ENCODE assay signal across 8 cellular contexts in the genomic region with DNA sequence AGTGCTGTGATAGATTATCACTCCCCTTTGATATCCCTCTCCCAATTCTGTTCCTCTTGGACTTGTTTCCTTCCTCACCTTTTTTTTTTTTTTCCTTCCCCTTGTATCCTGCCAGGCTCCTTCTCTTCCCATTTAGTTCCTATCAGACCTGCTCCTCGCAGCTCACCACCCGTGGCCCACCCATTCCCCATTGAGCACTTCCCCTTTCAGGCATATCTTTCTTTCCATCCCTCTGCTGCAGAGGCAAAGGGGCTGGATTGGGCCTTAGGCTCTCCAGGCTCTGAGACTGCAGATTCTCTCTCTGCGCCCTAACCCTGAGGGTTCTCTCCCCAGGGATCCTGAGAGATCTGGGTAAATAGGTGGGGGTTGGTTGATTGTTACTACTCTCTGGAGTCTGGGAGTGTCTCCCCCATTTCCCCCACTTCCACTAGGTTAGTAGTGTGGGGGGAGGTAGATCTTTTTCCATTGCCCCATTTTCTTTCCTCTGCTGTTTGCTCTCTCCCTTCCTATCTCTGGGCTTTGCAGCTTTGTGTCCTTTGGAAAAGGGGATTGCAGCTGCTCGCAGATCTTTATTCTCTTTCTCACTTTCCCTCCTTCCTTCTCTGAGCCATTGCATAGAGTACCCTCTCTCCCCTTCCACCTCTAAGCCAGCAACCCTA. TPM values are rescaled to one million over a fixed set of nuclear protein-coding genes. Genes with fewer than 3 reads are reported as not detected.
DNase-seq lines count a peak whose midpoint lies in the region; ATAC-seq and TF ChIP-seq lines count a peak whose summit lies in the region.

No MANE protein-coding gene starts in this region.

- CTCF ChIA-PET in OCI-LY7 (lab: Charles Lee; ENCODE audit: unreplicated experiment) = interaction anchor here (0.6 to 1.3 kb wide), 2 partner anchors 23 to 48 kb away, joined by 3 read pairs; no protein-coding TSS in a partner anchor
- CTCF ChIA-PET in GM10248 (lab: Yijun Ruan, JAX) = interaction anchor here (1.1 to 2.3 kb wide), 4 partner anchors 11 to 128 kb away, joined by 3 to 7 read pairs (median 4); a partner anchor contains a TSS
- CTCF ChIA-PET in activated CD8-positive, alpha-beta memory T cell treated with anti-CD3 and anti-CD28 coated beads, Interleukin-2, amount 10 ng/mL, durations not matched to agents 7 days and 5 days (lab: Charles Lee) = interaction anchor here (0.7 to 3.0 kb wide), 4 partner anchors 11 to 149 kb away, joined by 3 to 15 read pairs (median 6); no protein-coding TSS in a partner anchor

- no peak overlapping the region for H3K27ac Mint-ChIP-seq in progenitor cell of endocrine pancreas
- H3K27ac Mint-ChIP-seq in activated CD8-positive, alpha-beta memory T cell treated with anti-CD3 and anti-CD28 coated beads, Interleukin-2, amount 10 ng/mL, durations not matched to agents 7 days and 5 days = no peak overlapping the region

- H3K27me3 ChIP-seq in skeletal muscle tissue (ENCODE audit: control insufficient read depth in 3 of 3, insufficient read depth in 3 of 3, low read length in 3 of 3) = no peaks in the 10 kb centered on the region

- POLR2A ChIA-PET in OCI-LY7 (lab: Charles Lee) = interaction anchor here (0.7 to 1.0 kb wide), 4 partner anchors 34 to 407 kb away, joined by 3 to 5 read pairs (median 3); no protein-coding TSS in a partner anchor
- POLR2A ChIA-PET in GM10248 (lab: Yijun Ruan, JAX) = interaction anchor here (0.7 kb wide), 1 partner anchor 96 kb away, joined by 3 read pairs; no protein-coding TSS in a partner anchor

- H3K4me1 Mint-ChIP-seq in progenitor cell of endocrine pancreas (ENCODE audit: low read depth) = peaks cover 25% of the 10 kb centered on the region
- peaks cover 29% of the 10 kb centered on the region for H3K4me1 Mint-ChIP-seq in activated CD8-positive, alpha-beta memory T cell treated with anti-CD3 and anti-CD28 coated beads, Interleukin-2, amount 10 ng/mL, durations not matched to agents 7 days and 5 days

- no peaks in the 10 kb centered on the region for H3K9me3 Mint-ChIP-seq in progenitor cell of endocrine pancreas (ENCODE audit: low read depth)
- H3K9me3 Mint-ChIP-seq in activated CD8-positive, alpha-beta memory T cell treated with anti-CD3 and anti-CD28 coated beads, Interleukin-2, amount 10 ng/mL, durations not matched to agents 7 days and 5 days (ENCODE audit: low read depth) = no peaks in the 10 kb centered on the region

- H3K9me3 ChIP-seq in OCI-LY7 (ENCODE audit: low read length) (no peaks in the 10 kb centered on the region), skeletal muscle tissue (ENCODE audit: control insufficient read depth in 3 of 3, low read length in 3 of 3) (no peaks in the 10 kb centered on the region)

- H2AFZ ChIP-seq in OCI-LY7 (ENCODE audit: low read length) = no peak overlapping the region

- BruUV-seq in OCI-LY7 (replicated peaks; lab: Mats Ljungman, UMichigan) = no TSS peak

- peak overlapping the region; percentile 96 for H3K27ac ChIP-seq in OCI-LY7 (ENCODE audit: low read depth, low read length, poor library complexity, severe bottlenecking)
- peak overlapping the region; percentile 96 for H3K27ac ChIP-seq in skeletal muscle tissue (ENCODE audit: low read depth, low read length)

- peaks cover 34% of the 10 kb centered on the region for H4K20me1 ChIP-seq in OCI-LY7 (ENCODE audit: insufficient read depth, low read length)

- H3K4me3 ChIP-seq in GM12864 (ENCODE audit: low read depth, low read length) (peak overlapping the region; percentile 62), OCI-LY7 (ENCODE audit: low read depth, low read length, poor library complexity, severe bottlenecking) (peak overlapping the region; percentile 87), fibroblast of mammary gland (ENCODE audit: control insufficient read depth, low read depth, low read length) (peak overlapping the region; percentile 81), skeletal muscle tissue (ENCODE audit: low read length in 3 of 3) (peak overlapping the region; percentile 23 to 86 (median 76))

- peak overlapping the region; percentile 80 for H3K4me2 ChIP-seq in OCI-LY7 (ENCODE audit: low read length)

- H3K4me3 Mint-ChIP-seq in progenitor cell of endocrine pancreas (ENCODE audit: low read depth) = no peak overlapping the region
- no peak overlapping the region for H3K4me3 Mint-ChIP-seq in activated CD8-positive, alpha-beta memory T cell treated with anti-CD3 and anti-CD28 coated beads, Interleukin-2, amount 10 ng/mL, durations not matched to agents 7 days and 5 days

- peaks cover 77% of the 10 kb centered on the region for H3K79me2 ChIP-seq in OCI-LY7 (ENCODE audit: insufficient read depth, low read depth, low read length)

- TF ChIP-seq CTCF in GM12864 (IDR thresholded peaks at IDR 0.05; ENCODE audit: low read depth, low read length, missing control alignments) (no peak), OCI-LY7 (conservative IDR thresholded peaks at IDR 0.05; ENCODE audit: low read length) (no peak), fibroblast of mammary gland (conservative IDR thresholded peaks at IDR 0.05; ENCODE audit: control insufficient read depth, insufficient read depth, low read depth, low read length) (no peak), progenitor cell of endocrine pancreas (IDR thresholded peaks at IDR 0.05; ENCODE audit: unreplicated experiment) (no peak), GM10248 (IDR thresholded peaks at IDR 0.05; ENCODE audit: control extremely low read depth, extremely low read depth, low read depth, missing control alignments) (no peak)

- peak overlapping the region; percentile 22 to 85 (median 71) for H3K9ac ChIP-seq in skeletal muscle tissue (ENCODE audit: low read depth in 1 of 3, low read length in 3 of 3)

- peaks cover 57% of the 10 kb centered on the region for H3K4me1 ChIP-seq in OCI-LY7 (ENCODE audit: insufficient read depth, low read length, poor library complexity, severe bottlenecking)
- H3K4me1 ChIP-seq in skeletal muscle tissue (ENCODE audit: control insufficient read depth in 3 of 3, insufficient read depth in 3 of 3, low read length in 3 of 3) = peaks cover 47 to 57% (median 56%) of the 10 kb centered on the region in 3 donors

- no peaks in the 10 kb centered on the region for H3K9me2 ChIP-seq in OCI-LY7 (ENCODE audit: insufficient read depth, low read length)

- H3K36me3 ChIP-seq in OCI-LY7 (ENCODE audit: insufficient read depth, low read length) = peaks cover 38% of the 10 kb centered on the region
- H3K36me3 ChIP-seq in skeletal muscle tissue (ENCODE audit: control insufficient read depth in 3 of 3, insufficient read depth in 3 of 3, low read length in 3 of 3) = no peaks in the 10 kb centered on the region

- H3K36me3 Mint-ChIP-seq in progenitor cell of endocrine pancreas (ENCODE audit: insufficient read depth) = peaks cover 4% of the 10 kb centered on the region
- peaks cover 10% of the 10 kb centered on the region for H3K36me3 Mint-ChIP-seq in activated CD8-positive, alpha-beta memory T cell treated with anti-CD3 and anti-CD28 coated beads, Interleukin-2, amount 10 ng/mL, durations not matched to agents 7 days and 5 days

- intact Hi-C loops in OCI-LY7 (cut with micrococcal nuclease; ENCODE audit: unreplicated experiment) = loop anchor here (2.0 kb wide), 1 partner anchor 34 kb away; no protein-coding TSS in a partner anchor

- DNase-seq in GM12864 (ENCODE audit: low read depth) (no peak), OCI-LY7 (ENCODE audit: low spot score) (no peak), fibroblast of mammary gland (ENCODE audit: low read depth) (no peak), progenitor cell of endocrine pancreas (ENCODE audit: low spot score, unreplicated experiment) (no peak), GM10248 (ENCODE audit: extremely low spot score) (no peak)
- no peak for DNase-seq in activated CD4-positive, alpha-beta T cell treated with anti-CD3 and anti-CD28 coated beads for 1 hour
- no peak for DNase-seq in activated CD8-positive, alpha-beta memory T cell treated with anti-CD3 and anti-CD28 coated beads, Interleukin-2, amount 10 ng/mL, durations not matched to agents 7 days and 5 days

- no peaks in the 10 kb centered on the region for H3K27me3 Mint-ChIP-seq in progenitor cell of endocrine pancreas
- H3K27me3 Mint-ChIP-seq in activated CD8-positive, alpha-beta memory T cell treated with anti-CD3 and anti-CD28 coated beads, Interleukin-2, amount 10 ng/mL, durations not matched to agents 7 days and 5 days = no peaks in the 10 kb centered on the region

- no peak for ATAC-seq in activated CD8-positive, alpha-beta memory T cell treated with anti-CD3 and anti-CD28 coated beads, Interleukin-2, amount 10 ng/mL, durations not matched to agents 7 days and 5 days

RNA-seq across cellular contexts. Expression of a gene that starts 2.3 kb away (rescaled TPM):
- 22.5 and 26.5 TPM in 2 replicates for total RNA-seq in OCI-LY7 (2014; rRNA removed; shearing (Covaris generic))
- 42.2 and 44.4 TPM in 2 replicates for total RNA-seq in OCI-LY7 (2022)
- total RNA-seq in skeletal muscle tissue = 30.3 TPM
- total RNA-seq in progenitor cell of endocrine pancreas = 84.9 and 86.0 TPM in 2 replicates
- 10 to 100 TPM; 31.7 to 35.0 TPM for total RNA-seq in activated CD8-positive, alpha-beta memory T cell treated with anti-CD3 and anti-CD28 coated beads, Interleukin-2, amount 10 ng/mL, durations not matched to agents 7 days and 5 days

RNA-seq across cellular contexts. Expression of a gene that starts 12.5 kb away (rescaled TPM):
- total RNA-seq in OCI-LY7 (2014; rRNA removed; shearing (Covaris generic)) = 105 and 110 TPM in 2 replicates
- total RNA-seq in OCI-LY7 (2022) (79.3 and 88.2 TPM in 2 replicates), skeletal muscle tissue (50.1 TPM), progenitor cell of endocrine pancreas (96.9 and 103 TPM in 2 replicates)
- total RNA-seq in activated CD8-positive, alpha-beta memory T cell treated with anti-CD3 and anti-CD28 coated beads, Interleukin-2, amount 10 ng/mL, durations not matched to agents 7 days and 5 days = 100 to 1,000 TPM; 134 to 139 TPM
